ENCODE assay signal across 1 cellular context in genomic region chr17:81301195-81302144, GRCh38.
TF ChIP-seq lines count a peak whose summit lies in the region.

No MANE protein-coding gene starts in this region.

TF ChIP-seq in WTC11, 78 proteins besides CTCF, POLR2A, EP300 and RAD21 (continued from another document):
- no peak for TF ChIP-seq AFF4 (CRISPR knock-in tag; IDR thresholded peaks at IDR 0.05; ENCODE audit: borderline replicate concordance)
- TF ChIP-seq ESRRA (CRISPR knock-in tag; IDR thresholded peaks at IDR 0.05; ENCODE audit: borderline replicate concordance) = no peak
- no peak for TF ChIP-seq ZNF317 (CRISPR knock-in tag; IDR thresholded peaks at IDR 0.05; ENCODE audit: borderline replicate concordance, low read depth)
- TF ChIP-seq EMX1 (CRISPR knock-in tag; IDR thresholded peaks at IDR 0.05) = no peak
- TF ChIP-seq, protein P1, sequence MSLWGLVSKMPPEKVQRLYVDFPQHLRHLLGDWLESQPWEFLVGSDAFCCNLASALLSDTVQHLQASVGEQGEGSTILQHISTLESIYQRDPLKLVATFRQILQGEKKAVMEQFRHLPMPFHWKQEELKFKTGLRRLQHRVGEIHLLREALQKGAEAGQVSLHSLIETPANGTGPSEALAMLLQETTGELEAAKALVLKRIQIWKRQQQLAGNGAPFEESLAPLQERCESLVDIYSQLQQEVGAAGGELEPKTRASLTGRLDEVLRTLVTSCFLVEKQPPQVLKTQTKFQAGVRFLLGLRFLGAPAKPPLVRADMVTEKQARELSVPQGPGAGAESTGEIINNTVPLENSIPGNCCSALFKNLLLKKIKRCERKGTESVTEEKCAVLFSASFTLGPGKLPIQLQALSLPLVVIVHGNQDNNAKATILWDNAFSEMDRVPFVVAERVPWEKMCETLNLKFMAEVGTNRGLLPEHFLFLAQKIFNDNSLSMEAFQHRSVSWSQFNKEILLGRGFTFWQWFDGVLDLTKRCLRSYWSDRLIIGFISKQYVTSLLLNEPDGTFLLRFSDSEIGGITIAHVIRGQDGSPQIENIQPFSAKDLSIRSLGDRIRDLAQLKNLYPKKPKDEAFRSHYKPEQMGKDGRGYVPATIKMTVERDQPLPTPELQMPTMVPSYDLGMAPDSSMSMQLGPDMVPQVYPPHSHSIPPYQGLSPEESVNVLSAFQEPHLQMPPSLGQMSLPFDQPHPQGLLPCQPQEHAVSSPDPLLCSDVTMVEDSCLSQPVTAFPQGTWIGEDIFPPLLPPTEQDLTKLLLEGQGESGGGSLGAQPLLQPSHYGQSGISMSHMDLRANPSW (CRISPR knock-in tag; conservative IDR thresholded peaks at IDR 0.05; ENCODE audit: low read depth) = no peak
TF ChIP-seq in WTC11: peak in this region for 0.
